ENCODE assay signal across 2 cellular contexts in the genomic region with DNA sequence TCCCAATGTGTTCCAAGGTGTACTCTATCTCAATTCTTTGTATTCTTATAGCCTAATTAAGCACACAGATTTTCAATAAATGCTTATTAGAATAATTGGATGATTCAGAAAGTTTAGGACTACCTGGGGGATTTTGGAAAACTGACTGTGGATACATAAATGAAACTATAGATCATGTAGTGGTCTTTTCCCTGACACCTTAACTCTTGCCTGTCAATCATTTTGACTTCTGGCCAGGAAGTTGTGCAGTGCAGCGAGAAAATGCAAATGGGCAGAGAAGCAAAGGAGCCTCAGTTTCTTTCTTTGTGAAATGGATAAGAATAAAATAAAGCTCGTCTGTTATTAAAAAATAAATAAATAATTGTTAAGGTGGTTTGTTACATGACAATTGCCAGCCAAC.
TF ChIP-seq lines count a peak whose summit lies in the region.

No MANE protein-coding gene starts in this region.

TF ChIP-seq in HEK293T, 16 proteins besides CTCF, POLR2A, EP300 and RAD21 (continued from another document):
- peak; percentile 62 for TF ChIP-seq PKNOX1 (IDR thresholded peaks at IDR 0.05)

TF ChIP-seq in GM12878, 131 proteins besides CTCF, POLR2A, EP300 and RAD21:
- TF ChIP-seq, protein P1, sequence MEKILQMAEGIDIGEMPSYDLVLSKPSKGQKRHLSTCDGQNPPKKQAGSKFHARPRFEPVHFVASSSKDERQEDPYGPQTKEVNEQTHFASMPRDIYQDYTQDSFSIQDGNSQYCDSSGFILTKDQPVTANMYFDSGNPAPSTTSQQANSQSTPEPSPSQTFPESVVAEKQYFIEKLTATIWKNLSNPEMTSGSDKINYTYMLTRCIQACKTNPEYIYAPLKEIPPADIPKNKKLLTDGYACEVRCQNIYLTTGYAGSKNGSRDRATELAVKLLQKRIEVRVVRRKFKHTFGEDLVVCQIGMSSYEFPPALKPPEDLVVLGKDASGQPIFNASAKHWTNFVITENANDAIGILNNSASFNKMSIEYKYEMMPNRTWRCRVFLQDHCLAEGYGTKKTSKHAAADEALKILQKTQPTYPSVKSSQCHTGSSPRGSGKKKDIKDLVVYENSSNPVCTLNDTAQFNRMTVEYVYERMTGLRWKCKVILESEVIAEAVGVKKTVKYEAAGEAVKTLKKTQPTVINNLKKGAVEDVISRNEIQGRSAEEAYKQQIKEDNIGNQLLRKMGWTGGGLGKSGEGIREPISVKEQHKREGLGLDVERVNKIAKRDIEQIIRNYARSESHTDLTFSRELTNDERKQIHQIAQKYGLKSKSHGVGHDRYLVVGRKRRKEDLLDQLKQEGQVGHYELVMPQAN (conservative IDR thresholded peaks at IDR 0.05), result no peak
- peak; percentile 47; the same call in 1 of the 2 replicates for TF ChIP-seq PKNOX1 (IDR thresholded peaks at IDR 0.05)
